Comparison of ENCODE assay signal across 12 cellular contexts in the genomic region with DNA sequence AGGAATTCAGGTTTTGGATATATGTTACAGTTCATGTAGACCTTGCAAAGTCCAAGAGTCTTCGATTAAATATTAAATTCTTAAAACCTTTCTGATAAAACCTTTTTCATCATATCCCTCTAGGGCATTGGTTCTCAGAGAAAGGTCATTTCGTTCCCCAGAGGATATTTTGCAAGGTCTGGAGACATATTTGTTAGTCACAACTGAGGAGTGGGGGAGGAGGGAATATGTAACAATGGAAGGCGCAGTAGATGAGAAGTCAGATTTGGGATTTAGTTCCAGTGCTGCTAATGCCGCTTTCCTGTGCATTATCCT. TPM values are rescaled to one million over a fixed set of nuclear protein-coding genes. Genes with fewer than 3 reads are reported as not detected.
A peak's percentile ranks its signal among the peaks of the same experiment; 100 is the strongest.
DNase-seq lines count a peak whose midpoint lies in the region; ATAC-seq and TF ChIP-seq lines count a peak whose summit lies in the region.
"Had no signal": no experiment of that assay in that cellular context is flagged by ENCODE, and none has a peak within 500 bp of the region (broad histone marks: within the 10 kb centered on the region; RNA-seq: fewer than 3 reads in every experiment).

No MANE protein-coding gene starts in this region.

- peaks cover 34 to 46% (median 44%) of the 10 kb centered on the region in 4 donors for H3K4me1 ChIP-seq in esophagus muscularis mucosa
- H3K4me1 ChIP-seq in psoas muscle = peaks cover 26% of the 10 kb centered on the region

- ATAC-seq in psoas muscle (no peak), GM19324 (IDR thresholded peaks at IDR 0.05; ENCODE audit: low FRiP score, unreplicated experiment) (no peak)
- ATAC-seq: T-helper 17 cell had no signal

- H3K27ac ChIP-seq in esophagus muscularis mucosa (replicated peaks in 1 of 4) = peak overlapping the region; percentile 30 to 93 (median 58)
- peak overlapping the region; percentile 30 for H3K27ac ChIP-seq in psoas muscle

- in situ Hi-C loops in SK-MEL-5 (cut with HindIII; ENCODE audit: low pct_unique_long_range_greater_than_20kb, low sequenced_read_pairs) = no loop called here

- no peaks in the 10 kb centered on the region for H3K36me3 ChIP-seq in esophagus muscularis mucosa
- no peaks in the 10 kb centered on the region for H3K36me3 ChIP-seq in psoas muscle (ENCODE audit: insufficient read depth in 1 of 2, low read depth in 1 of 2)
- H3K36me3 ChIP-seq: HAP-1 had no signal

- no peak for TF ChIP-seq EP300 in esophagus muscularis mucosa (IDR thresholded peaks at IDR 0.05)

- intact Hi-C loops in esophagus muscularis mucosa (cut with DNase I) (loop anchor here (10.0 kb wide), 1 partner anchor 641 kb away; a partner anchor contains a TSS), psoas muscle (cut with DNase I) (loop anchor here (5.0 to 10.0 kb wide), 2 partner anchors 249 to 421 kb away; a partner anchor contains a TSS)

- TF ChIP-seq POLR2A in esophagus muscularis mucosa (IDR thresholded peaks at IDR 0.05; ENCODE audit: low read depth) = no peak

- no peaks in the 10 kb centered on the region for H3K27me3 ChIP-seq in esophagus muscularis mucosa
- H3K27me3 ChIP-seq in psoas muscle (ENCODE audit: insufficient read depth in 3 of 3, low read length in 2 of 3) = no peaks in the 10 kb centered on the region

- H3K9me3 ChIP-seq in esophagus muscularis mucosa (no peaks in the 10 kb centered on the region), psoas muscle (no peaks in the 10 kb centered on the region)
- H3K9me3 ChIP-seq: HAP-1 had no signal

- WGBS in esophagus muscularis mucosa = 59% methylated on average over 4 of the region's 4 CpGs
- WGBS in psoas muscle, 3 donors = 51 to 54% (median 52%) methylated on average over 4 of the region's 4 CpGs

- TF ChIP-seq CTCF in esophagus muscularis mucosa (IDR thresholded peaks at IDR 0.05) = no peak
- no peak for TF ChIP-seq CTCF in psoas muscle (IDR thresholded peaks at IDR 0.05)

- no peak overlapping the region for H3K4me3 ChIP-seq in esophagus muscularis mucosa
- peak overlapping the region; percentile 20 for H3K4me3 ChIP-seq in psoas muscle
- H3K4me3 ChIP-seq: HAP-1 had no signal

- peak; percentile 43 for DNase-seq in ELR (ENCODE audit: low read depth)
- DNase-seq in SK-MEL-5 (ENCODE audit: low read depth, low spot score) = peak; percentile 77
- DNase-seq in esophagus muscularis mucosa (ENCODE audit: extremely low spot score) = no peak
- DNase-seq in psoas muscle = no peak
- no peak for DNase-seq in activated CD8-positive, alpha-beta memory T cell treated with anti-CD3 and anti-CD28 coated beads, Interleukin-2, amount 50 U/mL, for 48 hours
- DNase-seq in NCI-H2227 treated with DMSO at 0.1 percent for 48 hours (lab: John Stamatoyannopoulos, UW) = no peak
- DNase-seq in central memory CD4-positive, alpha-beta T cell = no peak

RNA-seq across cellular contexts. Expression of a gene that starts 5.3 kb away (rescaled TPM):
- 0.11 TPM in 1 of 2 replicates, not detected in the other for total RNA-seq in SK-MEL-5 (2014; rRNA removed; shearing (Covaris generic))
- 0.05 TPM in 1 of 2 replicates, not detected in the other for polyA plus RNA-seq in SK-MEL-5 (2015; cell fraction: cytosol; rRNA removed)
- polyA plus RNA-seq in SK-MEL-5 (2015; cell fraction: nucleus; rRNA removed) = not detected in 2 replicates
- total RNA-seq in esophagus muscularis mucosa (under 1 TPM in 1 of 4 donors, not detected in 3; 0.23 TPM), psoas muscle (under 1 TPM in 2 of 4 donors, not detected in 2; 0.17 TPM)
- polyA plus RNA-seq in psoas muscle = under 1 TPM; 0.10 to 0.29 (median 0.27) TPM
- total RNA-seq: dermis microvascular lymphatic vessel endothelial cell had no signal

RNA-seq across cellular contexts. Expression of a gene that starts 7.7 kb away (rescaled TPM):
- 5.5 and 5.9 TPM in 2 replicates for total RNA-seq in SK-MEL-5 (2014; rRNA removed; shearing (Covaris generic))
- 15.4 and 17.6 TPM in 2 replicates for polyA plus RNA-seq in SK-MEL-5 (2015; cell fraction: cytosol; rRNA removed)
- 34.6 and 47.0 TPM in 2 replicates for polyA plus RNA-seq in SK-MEL-5 (2015; cell fraction: nucleus; rRNA removed)
- total RNA-seq in esophagus muscularis mucosa (100 to 1,000 TPM in 2 of 4 donors, 10 to 100 TPM in 2; 64.4 to 116 (median 94.3) TPM), psoas muscle (10 to 100 TPM; 13.9 to 28.5 (median 22.9) TPM)
- 10 to 100 TPM; 32.2 to 38.1 (median 35.4) TPM for polyA plus RNA-seq in psoas muscle

RNA-seq across cellular contexts. Expression of a gene that starts 36.0 kb away (rescaled TPM):
- total RNA-seq in SK-MEL-5 (2014; rRNA removed; shearing (Covaris generic)) = 16.0 and 19.7 TPM in 2 replicates
- 26.1 and 28.5 TPM in 2 replicates for polyA plus RNA-seq in SK-MEL-5 (2015; cell fraction: cytosol; rRNA removed)
- 64.7 and 65.0 TPM in 2 replicates for polyA plus RNA-seq in SK-MEL-5 (2015; cell fraction: nucleus; rRNA removed)
- 10 to 100 TPM; 19.4 to 47.3 (median 27.0) TPM for total RNA-seq in esophagus muscularis mucosa
- total RNA-seq in psoas muscle = 10 to 100 TPM in 3 of 4 donors, 1 to 10 TPM in 1; 9.8 to 18.7 (median 12.6) TPM
- 10 to 100 TPM in 1 of 3 donors, 1 to 10 TPM in 2; 6.8 to 10.1 (median 7.3) TPM for polyA plus RNA-seq in psoas muscle

RNA-seq across cellular contexts. Expression of a gene that starts 48.5 kb away (rescaled TPM):
- total RNA-seq in SK-MEL-5 (2014; rRNA removed; shearing (Covaris generic)) = not detected in 2 replicates
- not detected in 2 replicates for polyA plus RNA-seq in SK-MEL-5 (2015; cell fraction: cytosol; rRNA removed)
- not detected in 2 replicates for polyA plus RNA-seq in SK-MEL-5 (2015; cell fraction: nucleus; rRNA removed)
- not detected for total RNA-seq in esophagus muscularis mucosa
- not detected for total RNA-seq in psoas muscle
- not detected for polyA plus RNA-seq in psoas muscle
- total RNA-seq: dermis microvascular lymphatic vessel endothelial cell, lower leg skin, T-helper 17 cell had no signal

RNA-seq across cellular contexts. Expression of a gene that starts 49.7 kb away (rescaled TPM):
- not detected in 2 replicates for total RNA-seq in SK-MEL-5 (2014; rRNA removed; shearing (Covaris generic))
- polyA plus RNA-seq in SK-MEL-5 (2015; cell fraction: cytosol; rRNA removed) = not detected in 2 replicates
- not detected in 2 replicates for polyA plus RNA-seq in SK-MEL-5 (2015; cell fraction: nucleus; rRNA removed)
- total RNA-seq in esophagus muscularis mucosa = not detected
- under 1 TPM in 1 of 4 donors, not detected in 3; 0.32 TPM for total RNA-seq in psoas muscle
- polyA plus RNA-seq in psoas muscle = not detected
- total RNA-seq: dermis microvascular lymphatic vessel endothelial cell, T-helper 17 cell had no signal

Comparison
In these comparisons a context has a peak if more than half of its experiments do, and no peak if none do; other contexts are left out.
1. DNase-seq: peak in ELR (single experiment) and SK-MEL-5 (single experiment); none in esophagus muscularis mucosa (single experiment), psoas muscle (0 of 2), activated CD8-positive, alpha-beta memory T cell treated with anti-CD3 and anti-CD28 coated beads, Interleukin-2, amount 50 U/mL, for 48 hours (single experiment), NCI-H2227 treated with DMSO at 0.1 percent for 48 hours (single experiment) and central memory CD4-positive, alpha-beta T cell (single experiment).